ENCODE assay signal across 9 cellular contexts in the genomic region with DNA sequence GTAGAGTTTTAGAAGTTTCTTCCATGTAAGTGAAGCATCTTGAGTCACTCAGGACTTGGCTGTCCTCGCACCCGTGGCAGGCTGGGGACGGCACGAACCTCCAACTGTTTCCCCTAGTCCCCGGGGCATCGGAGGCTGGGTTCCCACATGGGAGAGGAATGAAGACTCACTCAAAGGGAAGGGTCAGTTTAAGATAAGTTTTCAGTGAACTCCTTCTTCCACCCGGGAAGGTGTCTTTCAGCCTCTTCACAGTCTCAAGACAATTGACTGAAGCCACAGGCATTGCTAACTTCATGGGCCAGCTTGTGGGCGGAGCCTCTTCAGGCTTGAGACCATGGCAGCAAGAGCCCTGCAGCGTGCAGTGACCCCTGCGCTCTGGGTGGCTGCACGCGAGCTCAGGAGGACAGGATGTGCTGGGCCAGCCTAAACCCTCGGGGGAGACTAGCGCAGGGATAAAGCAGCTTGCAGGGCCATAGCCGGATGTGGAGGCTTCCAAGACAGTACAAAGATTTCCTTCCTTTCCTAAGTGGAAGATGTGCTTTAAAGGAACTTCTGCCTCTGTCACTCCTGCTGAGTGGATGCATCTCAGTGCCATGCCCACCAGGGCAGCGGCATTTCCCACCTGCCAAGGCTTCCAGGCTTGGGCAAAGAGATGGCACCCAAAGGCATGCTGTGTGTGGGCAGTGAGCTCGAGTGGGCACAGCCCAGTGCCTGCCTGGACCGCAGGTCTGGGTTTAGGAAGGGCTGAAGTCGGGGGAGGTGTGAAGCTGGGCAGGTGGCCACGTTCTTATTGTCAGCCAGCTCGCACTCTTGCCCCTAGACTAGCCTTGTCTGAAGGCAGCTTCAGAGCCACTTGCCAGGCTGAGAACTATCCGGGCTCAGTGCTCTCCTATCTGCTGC. TPM values are rescaled to one million over a fixed set of nuclear protein-coding genes. Genes with fewer than 3 reads are reported as not detected.
DNase-seq lines count a peak whose midpoint lies in the region; ATAC-seq and TF ChIP-seq lines count a peak whose summit lies in the region.
"Had no signal": no experiment of that assay in that cellular context is flagged by ENCODE, and none has a peak within 500 bp of the region (broad histone marks: within the 10 kb centered on the region; RNA-seq: fewer than 3 reads in every experiment).

No MANE protein-coding gene starts in this region.

- WGBS in aorta, 2 donors = 23 to 27% methylated on average over 22 of the region's 22 CpGs

- H3K4me3 ChIP-seq in left lung (no peak overlapping the region), aorta (ENCODE audit: low read length in 2 of 2) (no peak overlapping the region)

- no peaks in the 10 kb centered on the region for H3K27me3 ChIP-seq in left lung
- H3K27me3 ChIP-seq in aorta (ENCODE audit: control insufficient read depth in 1 of 2, insufficient read depth in 2 of 2, low read length in 1 of 2) = no peaks in the 10 kb centered on the region

- no peak for TF ChIP-seq CTCF in left lung (IDR thresholded peaks at IDR 0.05)

- H3K4me1 ChIP-seq in left lung = no peaks in the 10 kb centered on the region
- peaks cover 0 to 5% of the 10 kb centered on the region in 2 donors for H3K4me1 ChIP-seq in aorta (ENCODE audit: control insufficient read depth in 1 of 2, insufficient read depth in 2 of 2, low read length in 2 of 2)

- intact Hi-C loops in Right ventricle myocardium inferior (cut with DNase I) = no loop called here
- intact Hi-C loops in cardiac septum (cut with DNase I) = no loop called here
- intact Hi-C loops in left lung (cut with DNase I) = no loop called here
- intact Hi-C loops in aorta (cut with DNase I) = no loop called here

- ATAC-seq in Right ventricle myocardium inferior (peak; percentile 76), left lung (peak; percentile 10), aorta (ENCODE audit: low FRiP score) (peak; percentile 53), HG03139 (IDR thresholded peaks at IDR 0.05; ENCODE audit: unreplicated experiment) (no peak)

- H3K36me3 ChIP-seq in left lung (peaks cover 0 to 63% of the 10 kb centered on the region in 2 donors), aorta (ENCODE audit: control insufficient read depth in 1 of 2, insufficient read depth in 2 of 2, low read length in 1 of 2) (peaks cover 0 to 3% of the 10 kb centered on the region in 2 donors)

- H3K27ac ChIP-seq in left lung (peak overlapping the region in 1 of 2 donors; percentile 33), aorta (ENCODE audit: low read depth in 1 of 2, low read length in 2 of 2) (peak overlapping the region; percentile 34 to 92)

- DNase-seq in Right ventricle myocardium inferior (ENCODE audit: missing footprints) (peak; percentile 77), cardiac septum (ENCODE audit: low spot score) (no peak), left lung (peak in 1 of 2 donors; percentile 54), aorta (peak in 1 of 2 donors; percentile 87)
- DNase-seq in stimulated activated CD4-positive, alpha-beta T cell treated with anti-CD3 and anti-CD28 coated beads, Interleukin-1b, Interleukin-23, amount 100 ng/mL, for 48 hours = no peak
- DNase-seq: activated effector memory CD4-positive, alpha-beta T cell treated with Interleukin-2 at 50 U/mL for 16 hours; erythroblast; nucleus accumbens had no signal

- H3K9me3 ChIP-seq in left lung = no peaks in the 10 kb centered on the region
- no peaks in the 10 kb centered on the region for H3K9me3 ChIP-seq in aorta (ENCODE audit: control insufficient read depth, low read length)

RNA-seq across cellular contexts. Expression of a gene that starts 32.9 kb away (rescaled TPM):
- total RNA-seq in Right ventricle myocardium inferior (24.5 TPM), cardiac septum (25.9 TPM), left lung (10 to 100 TPM; 34.1 to 38.0 TPM), aorta (10 to 100 TPM; 33.2 to 35.4 TPM)
- polyA plus RNA-seq in aorta = 10 to 100 TPM in 1 of 2 donors, 1 to 10 TPM in 1; 5.1 to 38.4 TPM

RNA-seq across cellular contexts. Expression of a gene that starts 36.9 kb away (rescaled TPM):
- total RNA-seq in Right ventricle myocardium inferior (4.4 TPM), cardiac septum (9.6 TPM), left lung (1 to 10 TPM; 2.4 to 6.9 TPM), aorta (1 to 10 TPM; 4.7 to 9.1 TPM)
- 1 to 10 TPM; 2.0 to 4.8 TPM for polyA plus RNA-seq in aorta

RNA-seq across cellular contexts. Expression of a gene that starts 56.6 kb away (rescaled TPM):
- total RNA-seq in Right ventricle myocardium inferior (20.7 TPM), cardiac septum (33.3 TPM), left lung (10 to 100 TPM; 47.2 to 82.1 TPM), aorta (10 to 100 TPM; 24.8 to 38.7 TPM)
- polyA plus RNA-seq in aorta = 10 to 100 TPM; 16.7 to 34.7 TPM
